15 cellular contexts compared by ENCODE assay signal in the genomic region with DNA sequence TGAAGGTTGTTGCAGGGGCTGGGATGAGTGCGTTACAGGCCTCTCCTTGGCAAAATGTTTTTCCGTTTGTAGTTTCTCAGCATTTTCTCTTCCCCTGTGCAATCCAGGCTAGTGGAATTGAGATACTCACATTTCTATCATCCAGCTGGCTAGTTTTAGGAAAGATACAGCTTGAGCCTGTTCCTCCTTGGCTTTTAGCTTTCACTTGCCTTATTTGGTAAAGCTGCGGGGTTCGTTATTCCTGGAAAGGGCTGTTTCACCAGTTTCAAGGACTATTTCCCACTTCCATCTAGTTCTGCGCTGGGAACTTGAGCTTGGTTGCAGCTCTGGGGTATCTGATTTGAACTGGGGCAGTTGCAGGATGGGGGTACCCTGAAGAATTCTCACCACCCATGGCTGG.
DNase-seq lines count a peak whose midpoint lies in the region; ATAC-seq and TF ChIP-seq lines count a peak whose summit lies in the region.
"Had no signal": no experiment of that assay in that cellular context is flagged by ENCODE, and none has a peak within 500 bp of the region (broad histone marks: within the 10 kb centered on the region; RNA-seq: fewer than 3 reads in every experiment).

No MANE protein-coding gene starts in this region.

- H3K4me3 ChIP-seq in esophagus muscularis mucosa (peak overlapping the region; percentile 27 to 50 (median 44)), mucosa of rectum (ENCODE audit: low read length in 2 of 2) (peak overlapping the region in 1 of 2 donors; percentile 20), testis (no peak overlapping the region)

- no peaks in the 10 kb centered on the region for H3K27me3 ChIP-seq in esophagus muscularis mucosa
- no peaks in the 10 kb centered on the region for H3K27me3 ChIP-seq in mucosa of rectum (ENCODE audit: control insufficient read depth in 2 of 2, insufficient read depth in 2 of 2, low read length in 2 of 2)
- H3K27me3 ChIP-seq in testis, result no peaks in the 10 kb centered on the region

- no peak for TF ChIP-seq CTCF in esophagus muscularis mucosa (IDR thresholded peaks at IDR 0.05)
- TF ChIP-seq CTCF in testis (IDR thresholded peaks at IDR 0.05), result no peak

- H3K27ac ChIP-seq in esophagus muscularis mucosa (replicated peaks in 1 of 4), result peak overlapping the region; percentile 76 to 82 (median 78)
- peak overlapping the region; percentile 54 to 73 for H3K27ac ChIP-seq in mucosa of rectum (ENCODE audit: low read depth in 2 of 2, low read length in 2 of 2)
- peak overlapping the region; percentile 75 to 86 for H3K27ac ChIP-seq in testis

- DNase-seq in T-helper 17 cell, result no peak
- DNase-seq in esophagus muscularis mucosa (ENCODE audit: extremely low spot score), result no peak
- peak; percentile 64 for DNase-seq in testis
- DNase-seq in DMS114 treated with DMSO at 0.1 percent for 48 hours (lab: John Stamatoyannopoulos, UW; ENCODE audit: unreplicated experiment), result no peak
- DNase-seq in dedifferentiated amniotic fluid mesenchymal stem cell (ENCODE audit: extremely low spot score), result no peak
- no peak for DNase-seq in Ammon's horn (ENCODE audit: low spot score)
- DNase-seq: activated CD4-positive, alpha-beta T cell treated with anti-CD3 and anti-CD28 coated beads for 36 hours; activated naive CD4-positive, alpha-beta T cell treated with anti-CD3 and anti-CD28 coated beads, Interleukin-2, amount 50 U/mL, for 16 hours; DND-41; foreskin fibroblast; NCI-H2081 had no signal

- ATAC-seq in T-helper 17 cell (no peak), GM18868 (IDR thresholded peaks at IDR 0.05; ENCODE audit: unreplicated experiment) (no peak)
- ATAC-seq: activated CD4-positive, alpha-beta T cell treated with anti-CD3 and anti-CD28 coated beads for 36 hours; Panc1 had no signal

- no peaks in the 10 kb centered on the region for H3K36me3 ChIP-seq in esophagus muscularis mucosa
- H3K36me3 ChIP-seq in mucosa of rectum (ENCODE audit: control insufficient read depth in 2 of 2, insufficient read depth in 2 of 2, low read length in 2 of 2), result no peaks in the 10 kb centered on the region
- no peaks in the 10 kb centered on the region for H3K36me3 ChIP-seq in testis (ENCODE audit: low read depth, missing control alignments)

- no peaks in the 10 kb centered on the region for H3K36me3 Mint-ChIP-seq in T-helper 17 cell (ENCODE audit: low read depth)

- no peak overlapping the region for H3K9ac ChIP-seq in mucosa of rectum (ENCODE audit: low read depth in 1 of 2, low read length in 2 of 2)

- TF ChIP-seq EP300 in esophagus muscularis mucosa (IDR thresholded peaks at IDR 0.05), result peak; percentile 20

- WGBS in esophagus muscularis mucosa, result 21% methylated on average over 5 of the region's 5 CpGs
- 36 to 41% methylated on average over 5 of the region's 5 CpGs for WGBS in testis, 2 donors

- intact Hi-C loops in esophagus muscularis mucosa (cut with DNase I) (no loop called here), testis (cut with DNase I; ENCODE audit: low total_unique reads) (no loop called here)

- TF ChIP-seq POLR2A in esophagus muscularis mucosa (IDR thresholded peaks at IDR 0.05; ENCODE audit: low read depth), result no peak
- TF ChIP-seq POLR2A in testis (IDR thresholded peaks at IDR 0.05), result no peak

- H3K4me1 Mint-ChIP-seq in T-helper 17 cell, result peaks cover 54% of the 10 kb centered on the region

- H3K4me3 Mint-ChIP-seq in T-helper 17 cell, result no peak overlapping the region
- H3K4me3 Mint-ChIP-seq: neural crest cell had no signal

- peak overlapping the region; percentile 92 for H3K27ac Mint-ChIP-seq in T-helper 17 cell

- H3K9me3 ChIP-seq in T-helper 17 cell (ENCODE audit: control insufficient read depth, low read length, poor library complexity, severe bottlenecking) (no peaks in the 10 kb centered on the region), esophagus muscularis mucosa (no peaks in the 10 kb centered on the region), mucosa of rectum (ENCODE audit: control insufficient read depth in 2 of 2, low read length in 2 of 2) (no peaks in the 10 kb centered on the region), testis (no peaks in the 10 kb centered on the region)

- H3K27me3 Mint-ChIP-seq in T-helper 17 cell, result no peaks in the 10 kb centered on the region
- H3K27me3 Mint-ChIP-seq: activated CD4-positive, alpha-beta T cell treated with anti-CD3 and anti-CD28 coated beads for 36 hours had no signal

- H3K4me1 ChIP-seq in esophagus muscularis mucosa (peaks cover 52 to 91% (median 71%) of the 10 kb centered on the region in 4 donors), mucosa of rectum (ENCODE audit: control insufficient read depth in 2 of 2, insufficient read depth in 2 of 2, low read length in 2 of 2) (peaks cover 3 to 10% of the 10 kb centered on the region in 2 donors), testis (peaks cover 54% of the 10 kb centered on the region)

Comparison
In these comparisons a context has a peak if more than half of its experiments do, and no peak if none do; other contexts are left out.
1. H3K4me3 ChIP-seq: peak in esophagus muscularis mucosa (4 of 4); none in testis (0 of 2).
2. Peak in every context shown above with its lines, with median percentiles within 50 percentile points of each other: H3K27ac ChIP-seq.